12 cellular contexts compared by ENCODE assay signal in genomic region chr2:135840601-135841000, GRCh38. TPM values are rescaled to one million over a fixed set of nuclear protein-coding genes. Genes with fewer than 3 reads are reported as not detected.
A peak's percentile ranks its signal among the peaks of the same experiment; 100 is the strongest.
DNase-seq lines count a peak whose midpoint lies in the region; ATAC-seq and TF ChIP-seq lines count a peak whose summit lies in the region.
"Had no signal": no experiment of that assay in that cellular context is flagged by ENCODE, and none has a peak within 500 bp of the region (broad histone marks: within the 10 kb centered on the region; RNA-seq: fewer than 3 reads in every experiment).

No MANE protein-coding gene starts in this region.

- H3K4me1 Mint-ChIP-seq in CD8-positive, alpha-beta T cell (ENCODE audit: low read depth): peaks cover 21% of the 10 kb centered on the region
- H3K4me1 Mint-ChIP-seq in endothelial cell (ENCODE audit: unreplicated experiment): peaks cover 12% of the 10 kb centered on the region
- H3K4me1 Mint-ChIP-seq in naive thymus-derived CD4-positive, alpha-beta T cell: peaks cover 2 to 40% (median 18%) of the 10 kb centered on the region in 7 donors
- H3K4me1 Mint-ChIP-seq: H9 had no signal

- intact Hi-C loops in CD8-positive, alpha-beta T cell (cut with DNase I, micrococcal nuclease): no loop called here
- intact Hi-C loops in naive thymus-derived CD4-positive, alpha-beta T cell (cut with micrococcal nuclease): loop anchor here in 1 of 2 donors (2.0 kb wide), 1 partner anchor 20 kb away; no protein-coding TSS in a partner anchor

- H3K27me3 Mint-ChIP-seq in CD8-positive, alpha-beta T cell (ENCODE audit: low read depth): no peaks in the 10 kb centered on the region
- peaks cover 2% of the 10 kb centered on the region for H3K27me3 Mint-ChIP-seq in endothelial cell (ENCODE audit: unreplicated experiment)
- no peaks in the 10 kb centered on the region for H3K27me3 Mint-ChIP-seq in naive thymus-derived CD4-positive, alpha-beta T cell

- no peak for TF ChIP-seq RAD21 in SK-N-SH (IDR thresholded peaks at IDR 0.05; ENCODE audit: low read length)

- H3K27ac ChIP-seq in CD8-positive, alpha-beta T cell (ENCODE audit: low read depth, low read length): no peak overlapping the region
- H3K27ac ChIP-seq in SK-N-SH (ENCODE audit: low read depth in 2 of 2, low read length in 1 of 2) (peak overlapping the region; percentile 59 to 91), SJCRH30 (no peak overlapping the region)
- peak overlapping the region; percentile 12 for H3K27ac ChIP-seq in naive thymus-derived CD4-positive, alpha-beta T cell (ENCODE audit: low read depth, low read length)

- H3K27ac Mint-ChIP-seq in CD8-positive, alpha-beta T cell: peak overlapping the region; percentile 39
- H3K27ac Mint-ChIP-seq in endothelial cell (ENCODE audit: unreplicated experiment): peak overlapping the region; percentile 57
- peak overlapping the region in 8 of 9 donors; percentile 7 to 56 (median 36) for H3K27ac Mint-ChIP-seq in naive thymus-derived CD4-positive, alpha-beta T cell

- no peak for DNase-seq in CD8-positive, alpha-beta T cell
- DNase-seq in SK-N-SH (no peak), endothelial cell (ENCODE audit: low spot score) (no peak), NCI-H82 treated with DMSO at 0.1 percent for 48 hours (lab: John Stamatoyannopoulos, UW; ENCODE audit: unreplicated experiment) (no peak), SJCRH30 (no peak), NCI-H146 (lab: John Stamatoyannopoulos, UW) (no peak), KBM-7 (no peak)
- DNase-seq in naive thymus-derived CD4-positive, alpha-beta T cell: no peak
- DNase-seq: activated CD8-positive, alpha-beta memory T cell treated with anti-CD3 and anti-CD28 coated beads, Interleukin-2, amount 50 U/mL, for 4 hours; DMS153; H9; spleen had no signal

- H3K36me3 Mint-ChIP-seq in CD8-positive, alpha-beta T cell: peaks cover 52% of the 10 kb centered on the region
- no peaks in the 10 kb centered on the region for H3K36me3 Mint-ChIP-seq in endothelial cell (ENCODE audit: low read depth, unreplicated experiment)
- peaks cover 9 to 37% (median 27%) of the 10 kb centered on the region in 5 donors for H3K36me3 Mint-ChIP-seq in naive thymus-derived CD4-positive, alpha-beta T cell

- peaks cover 6% of the 10 kb centered on the region for H3K36me3 ChIP-seq in CD8-positive, alpha-beta T cell (ENCODE audit: insufficient read depth, low read length)
- H3K36me3 ChIP-seq in SK-N-SH (replicated peaks in 1 of 2; ENCODE audit: control insufficient read depth in 1 of 2, insufficient read depth in 2 of 2, low read length in 1 of 2): peaks cover 18 to 33% of the 10 kb centered on the region in 2 experiments
- H3K36me3 ChIP-seq in naive thymus-derived CD4-positive, alpha-beta T cell (ENCODE audit: control insufficient read depth in 2 of 3, insufficient read depth in 3 of 3, low read length in 3 of 3): peaks cover 0 to 25% (median 0%) of the 10 kb centered on the region in 3 experiments
- peaks cover 54% of the 10 kb centered on the region for H3K36me3 ChIP-seq in SJCRH30

- no peaks in the 10 kb centered on the region for H3K9me3 ChIP-seq in CD8-positive, alpha-beta T cell (ENCODE audit: low read length)
- H3K9me3 ChIP-seq in SK-N-SH: no peaks in the 10 kb centered on the region
- H3K9me3 ChIP-seq in naive thymus-derived CD4-positive, alpha-beta T cell (ENCODE audit: control insufficient read depth in 2 of 3, low read length in 3 of 3): no peaks in the 10 kb centered on the region
- H3K9me3 ChIP-seq in SJCRH30 (replicated peaks): peaks cover 3% of the 10 kb centered on the region; the same call in 1 of the 2 replicates
- H3K9me3 ChIP-seq: spleen had no signal

- no peak overlapping the region for H3K9ac ChIP-seq in SK-N-SH

- no peak overlapping the region for H3K4me3 ChIP-seq in CD8-positive, alpha-beta T cell (ENCODE audit: low read depth, low read length)
- H3K4me3 ChIP-seq in SK-N-SH (ENCODE audit: low read depth in 2 of 2, low read length in 1 of 2) (peak overlapping the region in 1 of 2 experiments; percentile 30; a peak in 1 of 4 replicates), SJCRH30 (no peak overlapping the region)
- no peak overlapping the region for H3K4me3 ChIP-seq in naive thymus-derived CD4-positive, alpha-beta T cell (ENCODE audit: low read length)
- H3K4me3 ChIP-seq: spleen had no signal

- no peak for TF ChIP-seq CTCF in CD8-positive, alpha-beta T cell (IDR thresholded peaks at IDR 0.05)
- TF ChIP-seq CTCF in SK-N-SH (IDR thresholded peaks at IDR 0.05): no peak
- TF ChIP-seq CTCF in endothelial cell (IDR thresholded peaks at IDR 0.05; ENCODE audit: unreplicated experiment): no peak

- peak overlapping the region; percentile 27; the same call in 1 of the 2 replicates for H3K4me2 ChIP-seq in SK-N-SH

- no peaks in the 10 kb centered on the region for H3K27me3 ChIP-seq in CD8-positive, alpha-beta T cell (ENCODE audit: insufficient read depth, low read length)
- H3K27me3 ChIP-seq in SK-N-SH (ENCODE audit: insufficient read depth) (no peaks in the 10 kb centered on the region), SJCRH30 (no peaks in the 10 kb centered on the region)
- H3K27me3 ChIP-seq in naive thymus-derived CD4-positive, alpha-beta T cell (ENCODE audit: control insufficient read depth in 2 of 2, insufficient read depth in 2 of 2, low read length in 2 of 2): no peaks in the 10 kb centered on the region
- H3K27me3 ChIP-seq: spleen had no signal

- peak overlapping the region; percentile 52; the same call in 1 of the 2 replicates for H2AFZ ChIP-seq in SK-N-SH (ENCODE audit: low read depth)

- no peaks in the 10 kb centered on the region for H3K79me2 ChIP-seq in SK-N-SH (ENCODE audit: insufficient read depth)

- CTCF ChIA-PET in CD8-positive, alpha-beta T cell (lab: Charles Lee): no interaction called here
- CTCF ChIA-PET in SK-N-SH (lab: Yijun Ruan, JAX): interaction anchor here (0.9 to 2.4 kb wide), 2 partner anchors 39 to 43 kb away, joined by 3 to 11 read pairs; no protein-coding TSS in a partner anchor
- CTCF ChIA-PET in naive thymus-derived CD4-positive, alpha-beta T cell (lab: Charles Lee): no interaction called here

- in situ Hi-C loops in KBM-7 (cut with MboI; ENCODE audit: low pct_unique_long_range_greater_than_20kb, low sequenced_read_pairs): no loop called here

- no peaks in the 10 kb centered on the region for H4K20me1 ChIP-seq in SK-N-SH (ENCODE audit: insufficient read depth)

- POLR2A ChIA-PET in CD8-positive, alpha-beta T cell (lab: Charles Lee): interaction anchor here (0.6 kb wide), 1 partner anchor 47 kb away, joined by 3 read pairs; no protein-coding TSS in a partner anchor
- POLR2A ChIA-PET in SK-N-SH (lab: Yijun Ruan, JAX): no interaction called here
- POLR2A ChIA-PET in naive thymus-derived CD4-positive, alpha-beta T cell (lab: Charles Lee): no interaction called here

- no peaks in the 10 kb centered on the region for H3K9me2 ChIP-seq in SK-N-SH

- 100% methylated on average over 2 of the region's 2 CpGs for WGBS in SK-N-SH (ENCODE audit: low lambda C conversion rate)

- H3K4me1 ChIP-seq in CD8-positive, alpha-beta T cell (ENCODE audit: insufficient read depth, low read length): peaks cover 9% of the 10 kb centered on the region
- H3K4me1 ChIP-seq in SK-N-SH (ENCODE audit: control insufficient read depth in 1 of 2, insufficient read depth in 2 of 2, low read depth in 1 of 2, low read length in 1 of 2) (peaks cover 11 to 16% of the 10 kb centered on the region in 2 experiments; a peak in 3 of 4 replicates), SJCRH30 (no peaks in the 10 kb centered on the region)
- no peaks in the 10 kb centered on the region for H3K4me1 ChIP-seq in naive thymus-derived CD4-positive, alpha-beta T cell (ENCODE audit: control insufficient read depth in 2 of 2, insufficient read depth in 2 of 2, low read length in 2 of 2)

- H3F3A ChIP-seq in SK-N-SH (replicated peaks; ENCODE audit: insufficient read depth): no peaks in the 10 kb centered on the region

- no peak for TF ChIP-seq EP300 in SK-N-SH (IDR thresholded peaks at IDR 0.05; ENCODE audit: borderline replicate concordance in 1 of 2, low read depth in 1 of 2, low read length in 1 of 2)

- no peak overlapping the region for H3K4me3 Mint-ChIP-seq in CD8-positive, alpha-beta T cell
- H3K4me3 Mint-ChIP-seq in endothelial cell (ENCODE audit: unreplicated experiment): no peak overlapping the region
- H3K4me3 Mint-ChIP-seq in naive thymus-derived CD4-positive, alpha-beta T cell: no peak overlapping the region
- H3K4me3 Mint-ChIP-seq: H9 had no signal

- no peaks in the 10 kb centered on the region for H3K9me3 Mint-ChIP-seq in CD8-positive, alpha-beta T cell
- H3K9me3 Mint-ChIP-seq in endothelial cell (ENCODE audit: unreplicated experiment): no peaks in the 10 kb centered on the region
- no peaks in the 10 kb centered on the region for H3K9me3 Mint-ChIP-seq in naive thymus-derived CD4-positive, alpha-beta T cell
- H3K9me3 Mint-ChIP-seq: H9 had no signal

- ATAC-seq in CD8-positive, alpha-beta T cell: no peak
- ATAC-seq in naive thymus-derived CD4-positive, alpha-beta T cell: no peak

TF ChIP-seq in SK-N-SH, 30 proteins besides CTCF, POLR2A, EP300 and RAD21 (continues in another document):
- no peak for TF ChIP-seq NFIC (IDR thresholded peaks at IDR 0.05; ENCODE audit: borderline replicate concordance)
- TF ChIP-seq, protein P1, sequence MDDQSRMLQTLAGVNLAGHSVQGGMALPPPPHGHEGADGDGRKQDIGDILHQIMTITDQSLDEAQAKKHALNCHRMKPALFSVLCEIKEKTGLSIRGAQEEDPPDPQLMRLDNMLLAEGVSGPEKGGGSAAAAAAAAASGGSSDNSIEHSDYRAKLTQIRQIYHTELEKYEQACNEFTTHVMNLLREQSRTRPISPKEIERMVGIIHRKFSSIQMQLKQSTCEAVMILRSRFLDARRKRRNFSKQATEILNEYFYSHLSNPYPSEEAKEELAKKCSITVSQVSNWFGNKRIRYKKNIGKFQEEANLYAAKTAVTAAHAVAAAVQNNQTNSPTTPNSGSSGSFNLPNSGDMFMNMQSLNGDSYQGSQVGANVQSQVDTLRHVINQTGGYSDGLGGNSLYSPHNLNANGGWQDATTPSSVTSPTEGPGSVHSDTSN (IDR thresholded peaks at IDR 0.05): no peak

RNA-seq across cellular contexts. Expression of gene LCT, which starts 3.6 kb away (rescaled TPM):
- total RNA-seq in CD8-positive, alpha-beta T cell: under 1 TPM in 1 of 2 experiments, not detected in 1; 0.06 TPM
- not detected in 2 replicates for polyA plus RNA-seq in SK-N-SH (2012; rRNA removed)
- not detected in 2 replicates for polyA plus RNA-seq in SK-N-SH (2012; cell fraction: cytosol; rRNA removed)
- 0.02 TPM in 1 of 2 replicates, not detected in the other for polyA plus RNA-seq in SK-N-SH (2012; cell fraction: nucleus; rRNA removed)
- 0.13 TPM for total RNA-seq in endothelial cell (ENCODE audit: unreplicated experiment)
- under 1 TPM in 3 of 5 experiments, not detected in 2; 0.05 to 0.68 (median 0.05) TPM for total RNA-seq in naive thymus-derived CD4-positive, alpha-beta T cell
- not detected for polyA plus RNA-seq in naive thymus-derived CD4-positive, alpha-beta T cell
- not detected in 2 replicates for total RNA-seq in SJCRH30 (2014; rRNA removed; shearing (Covaris generic))

RNA-seq across cellular contexts. Expression of gene MCM6, which starts 35.6 kb away (rescaled TPM):
- total RNA-seq in CD8-positive, alpha-beta T cell: 10 to 100 TPM; 37.3 to 38.8 TPM
- 18.4 and 18.9 TPM in 2 replicates for polyA plus RNA-seq in SK-N-SH (2012; rRNA removed)
- 20.8 and 22.9 TPM in 2 replicates for polyA plus RNA-seq in SK-N-SH (2012; cell fraction: cytosol; rRNA removed)
- polyA plus RNA-seq in SK-N-SH (2012; cell fraction: nucleus; rRNA removed): 8.8 and 15.5 TPM in 2 replicates
- 27.2 TPM for total RNA-seq in endothelial cell (ENCODE audit: unreplicated experiment)
- total RNA-seq in naive thymus-derived CD4-positive, alpha-beta T cell: 100 to 1,000 TPM in 1 of 5 experiments, 10 to 100 TPM in 4; 12.1 to 105 (median 21.6) TPM
- 10 to 100 TPM; 15.0 to 18.5 TPM for polyA plus RNA-seq in naive thymus-derived CD4-positive, alpha-beta T cell
- 102 and 110 TPM in 2 replicates for total RNA-seq in SJCRH30 (2014; rRNA removed; shearing (Covaris generic))

Comparison
In these comparisons a context has a peak if more than half of its experiments do, and no peak if none do; other contexts are left out.
1. H3K27ac ChIP-seq: peak in SK-N-SH (2 of 2) and naive thymus-derived CD4-positive, alpha-beta T cell (single experiment); none in CD8-positive, alpha-beta T cell (single experiment) and SJCRH30 (single experiment).
2. Peak in every context shown above with its lines, with median percentiles within 50 percentile points of each other: H3K27ac Mint-ChIP-seq.